ENCODE assay signal across 17 cellular contexts in genomic region chr22:48253573-48253972, GRCh38.
DNase-seq lines count a peak whose midpoint lies in the region; ATAC-seq, FAIRE-seq and TF ChIP-seq lines count a peak whose summit lies in the region.
"Had no signal": no experiment of that assay in that cellular context is flagged by ENCODE, and none has a peak within 500 bp of the region (broad histone marks: within the 10 kb centered on the region; RNA-seq: fewer than 3 reads in every experiment).

No MANE protein-coding gene starts in this region.

- no peaks in the 10 kb centered on the region for H3K23me2 ChIP-seq in H1 (ENCODE audit: low read depth, low read length)

- TF ChIP-seq POLR2A in H1 (IDR thresholded peaks at IDR 0.05; ENCODE audit: control extremely low read depth in 1 of 2, low read depth in 2 of 2, low read length in 2 of 2) = no peak

- H3K36me3 Mint-ChIP-seq in MCF 10A (ENCODE audit: insufficient read depth, unreplicated experiment) = no peaks in the 10 kb centered on the region
- H3K36me3 Mint-ChIP-seq: CD4-positive, alpha-beta memory T cell had no signal

- no peak overlapping the region for H2BK12ac ChIP-seq in H1 (ENCODE audit: low read depth, low read length)

- no peak overlapping the region for H4K5ac ChIP-seq in H1 (ENCODE audit: insufficient read length, low read depth, low read length)

- CTCF ChIA-PET in H1 (lab: Charles Lee; ENCODE audit: partially characterized antibody) = interaction anchor here (1.1 kb wide), 1 partner anchor 11 kb away, joined by 4 read pairs; no protein-coding TSS in a partner anchor
- CTCF ChIA-PET in MCF 10A (lab: Yijun Ruan, JAX) = no interaction called here

- intact Hi-C loops in cardiac septum (cut with DNase I) = no loop called here
- intact Hi-C loops in heart right ventricle (cut with DNase I) = no loop called here
- intact Hi-C loops in MCF 10A (cut with micrococcal nuclease) = no loop called here

- H3K79me1 ChIP-seq in H1 (ENCODE audit: low read depth, low read length) = no peaks in the 10 kb centered on the region

- BruUV-seq in MCF 10A (replicated peaks; lab: Mats Ljungman, UMichigan) = no TSS peak

- H3K9ac ChIP-seq in H1 (replicated peaks in 1 of 4; ENCODE audit: extremely low read depth in 1 of 4, low read depth in 3 of 4, low read length in 3 of 4) = no peak overlapping the region

- no peaks in the 10 kb centered on the region for H3K4me1 Mint-ChIP-seq in MCF 10A (ENCODE audit: insufficient read depth, unreplicated experiment)

- H3K36me3 ChIP-seq in heart right ventricle = no peaks in the 10 kb centered on the region
- no peaks in the 10 kb centered on the region for H3K36me3 ChIP-seq in H1 (ENCODE audit: control insufficient read depth in 2 of 4, insufficient read depth in 4 of 4, low read length in 3 of 4)

- H3K79me2 ChIP-seq in H1 (ENCODE audit: control insufficient read depth in 1 of 2, insufficient read depth in 2 of 2, low read length in 2 of 2) = no peaks in the 10 kb centered on the region

- H3K27ac ChIP-seq in heart right ventricle = no peak overlapping the region
- no peak overlapping the region for H3K27ac ChIP-seq in H1 (ENCODE audit: low read depth, low read length)
- H3K27ac ChIP-seq: HL-60 had no signal

- H3K18ac ChIP-seq in H1 (ENCODE audit: extremely low read depth, low read length) = no peak overlapping the region; the same call in 1 of the 2 replicates

- ATAC-seq in heart right ventricle (no peak), GM19328 (IDR thresholded peaks at IDR 0.05; ENCODE audit: unreplicated experiment) (no peak)
- ATAC-seq: Panc1 had no signal

- H3K9me3 Mint-ChIP-seq in MCF 10A (ENCODE audit: unreplicated experiment) = peaks cover 20% of the 10 kb centered on the region
- H3K9me3 Mint-ChIP-seq: CD4-positive, alpha-beta memory T cell had no signal

- FAIRE-seq in H1 (lab: Jason Lieb, UNC) = no peak
- FAIRE-seq: GM12892 had no signal

- H3K4ac ChIP-seq in H1 (replicated peaks; ENCODE audit: insufficient read length, low read depth, low read length) = no peak overlapping the region

- no peak for TF ChIP-seq EP300 in H1 (IDR thresholded peaks at IDR 0.05; ENCODE audit: borderline replicate concordance in 1 of 2, low read depth in 2 of 2, low read length in 2 of 2)

- H3K56ac ChIP-seq in H1 (replicated peaks; ENCODE audit: insufficient read length, low read depth, low read length) = no peak overlapping the region

- DNase-seq in cardiac septum (ENCODE audit: low spot score) (peak; percentile 44), heart right ventricle (no peak), H1 (ENCODE audit: low read depth in 1 of 2, low spot score in 2 of 2) (no peak), mesenteric fat pad (ENCODE audit: low spot score) (peak; percentile 68), DMS53 (lab: John Stamatoyannopoulos, UW) (no peak), MCF 10A (ENCODE audit: unreplicated experiment) (no peak)
- DNase-seq: CD4-positive, alpha-beta memory T cell; DMS153; IMR-90; MM.1S; NCI-H2081; NCI-H526 treated with DMSO at 0.1 percent for 48 hours had no signal

- TF ChIP-seq CTCF in heart right ventricle (IDR thresholded peaks at IDR 0.05) = no peak
- TF ChIP-seq CTCF in H1 (IDR thresholded peaks at IDR 0.05; ENCODE audit: control extremely low read depth in 1 of 3, insufficient read depth in 1 of 3, low read depth in 1 of 3, low read length in 3 of 3) = no peak
- no peak for TF ChIP-seq CTCF in MCF 10A (IDR thresholded peaks at IDR 0.05; ENCODE audit: unreplicated experiment)

- no peak overlapping the region for H2BK20ac ChIP-seq in H1 (ENCODE audit: low read length)

- POLR2A ChIA-PET in H1 (lab: Charles Lee; ENCODE audit: partially characterized antibody) = no interaction called here
- POLR2A ChIA-PET in MCF 10A (lab: Yijun Ruan, JAX) = no interaction called here

- H2BK15ac ChIP-seq in H1 (ENCODE audit: low read length) = no peak overlapping the region

- H3K4me2 ChIP-seq in H1 (ENCODE audit: insufficient read depth in 1 of 2, low read depth in 2 of 2, low read length in 2 of 2) = no peak overlapping the region

- H4K91ac ChIP-seq in H1 (replicated peaks; ENCODE audit: insufficient read length, low read length) = peak overlapping the region; percentile 54

- no peak overlapping the region for H2BK5ac ChIP-seq in H1 (ENCODE audit: low read depth, low read length)

- H4K20me1 ChIP-seq in H1 (replicated peaks in 1 of 2; ENCODE audit: control insufficient read depth in 1 of 2, insufficient read depth in 2 of 2, low read length in 2 of 2) = no peaks in the 10 kb centered on the region

- no peak overlapping the region for H3K23ac ChIP-seq in H1 (ENCODE audit: insufficient read length)

- no peak overlapping the region for H2AK5ac ChIP-seq in H1 (ENCODE audit: low read depth, low read length)

- H3K4me3 ChIP-seq in heart right ventricle (no peak overlapping the region), H1 (ENCODE audit: extremely low read depth in 1 of 4, insufficient read depth in 2 of 4, low read depth in 3 of 4, low read length in 4 of 4) (no peak overlapping the region)

- no peak overlapping the region for H3K27ac Mint-ChIP-seq in MCF 10A (ENCODE audit: low read depth, unreplicated experiment)
- H3K27ac Mint-ChIP-seq: B cell; CD4-positive, alpha-beta memory T cell had no signal

- H4K8ac ChIP-seq in H1 (ENCODE audit: extremely low read depth, insufficient read depth, low read length) = peak overlapping the region; percentile 18; the same call in 1 of the 2 replicates

- H2BK120ac ChIP-seq in H1 (replicated peaks; ENCODE audit: low read depth, low read length) = no peak overlapping the region

- no peak overlapping the region for H3K14ac ChIP-seq in H1 (ENCODE audit: insufficient read length)

- 0 out of 4 replicates have a peak, but pooled peaks of 1 of the 2 experiments have one; percentile 3 for TF ChIP-seq RAD21 in H1 (IDR thresholded peaks at IDR 0.05 in 1 of 2, conservative IDR thresholded peaks at IDR 0.05 in 1 of 2; ENCODE audit: low read depth in 2 of 2, low read length in 2 of 2)

- H3K9me3 ChIP-seq in heart right ventricle (no peaks in the 10 kb centered on the region), H1 (ENCODE audit: insufficient read depth in 2 of 2, low read depth in 1 of 2, low read length in 1 of 2) (no peaks in the 10 kb centered on the region)

- no peaks in the 10 kb centered on the region for H3K4me1 ChIP-seq in heart right ventricle
- H3K4me1 ChIP-seq in H1 (replicated peaks in 1 of 4; ENCODE audit: control insufficient read depth in 3 of 4, insufficient read depth in 4 of 4, low read length in 3 of 4) = peaks cover 3 to 7% (median 5%) of the 10 kb centered on the region in 4 experiments

- H3K27me3 ChIP-seq in heart right ventricle = peaks cover 0 to 56% (median 18%) of the 10 kb centered on the region in 7 donors
- H3K27me3 ChIP-seq in H1 (replicated peaks in 1 of 4; ENCODE audit: control insufficient read depth in 3 of 4, extremely low read depth in 1 of 4, insufficient read depth in 3 of 4, low read length in 3 of 4) = peaks cover 0 to 8% (median 1%) of the 10 kb centered on the region in 4 experiments; a peak in 1 of 7 replicates

- H2AFZ ChIP-seq in H1 (ENCODE audit: low read length) = no peak overlapping the region

- no peaks in the 10 kb centered on the region for H3K27me3 Mint-ChIP-seq in MCF 10A (ENCODE audit: insufficient read depth, unreplicated experiment)

- no peak overlapping the region for H3K4me3 Mint-ChIP-seq in MCF 10A (ENCODE audit: unreplicated experiment)
- H3K4me3 Mint-ChIP-seq: B cell; CD4-positive, alpha-beta memory T cell had no signal

- WGBS in heart right ventricle, 2 donors = 53 to 61% methylated on average over 6 of the region's 6 CpGs
- 87% methylated on average over 3 of the region's 6 CpGs; no CpG with 5 or more reads in 1 of the 2 experiments for whole genome bisulfite sequencing in H1 (ENCODE audit: extremely low coverage in 1 of 2, insufficient coverage in 1 of 2, insufficient read length in 1 of 2, insufficient replicate concordance in 2 of 2, low coverage in 1 of 2, low lambda C conversion rate in 2 of 2, missing lambda C conversion rate in 1 of 2), 2 experiments

TF ChIP-seq in H1, 55 proteins besides CTCF, POLR2A, EP300 and RAD21:
- TF ChIP-seq SAP30 (IDR thresholded peaks at IDR 0.05; ENCODE audit: insufficient read depth, insufficient replicate concordance, low read length) = no peak
- TF ChIP-seq CEBPB (IDR thresholded peaks at IDR 0.05; ENCODE audit: low read depth, low read length) = no peak
- no peak for TF ChIP-seq MAX (IDR thresholded peaks at IDR 0.05)
- no peak for TF ChIP-seq E2F6 (IDR thresholded peaks at IDR 0.05)
- no peak for TF ChIP-seq HDAC6 (IDR thresholded peaks at IDR 0.05; ENCODE audit: low read depth, low read length)
- no peak for TF ChIP-seq TCF12 (IDR thresholded peaks at IDR 0.05; ENCODE audit: low read depth, low read length)
- no peak for TF ChIP-seq MAFK (IDR thresholded peaks at IDR 0.05; ENCODE audit: low read depth, low read length)
- no peak for TF ChIP-seq TBP (IDR thresholded peaks at IDR 0.05; ENCODE audit: low read depth, low read length)
- TF ChIP-seq ZNF274 (IDR thresholded peaks at IDR 0.05; ENCODE audit: borderline replicate concordance, extremely low read depth, low read length) = no peak
- TF ChIP-seq SUZ12 (IDR thresholded peaks at IDR 0.05; ENCODE audit: low read length) = no peak
- TF ChIP-seq EZH2 (IDR thresholded peaks at IDR 0.05; ENCODE audit: low read depth, low read length, severe bottlenecking) = no peak

Comparison
In these comparisons a context has a peak if more than half of its experiments do, and no peak if none do; other contexts are left out.
1. DNase-seq: peak in cardiac septum (single experiment) and mesenteric fat pad (single experiment); none in heart right ventricle (0 of 2), H1 (0 of 2), DMS53 (single experiment) and MCF 10A (single experiment).